24 cellular contexts compared by ENCODE assay signal in the genomic region with DNA sequence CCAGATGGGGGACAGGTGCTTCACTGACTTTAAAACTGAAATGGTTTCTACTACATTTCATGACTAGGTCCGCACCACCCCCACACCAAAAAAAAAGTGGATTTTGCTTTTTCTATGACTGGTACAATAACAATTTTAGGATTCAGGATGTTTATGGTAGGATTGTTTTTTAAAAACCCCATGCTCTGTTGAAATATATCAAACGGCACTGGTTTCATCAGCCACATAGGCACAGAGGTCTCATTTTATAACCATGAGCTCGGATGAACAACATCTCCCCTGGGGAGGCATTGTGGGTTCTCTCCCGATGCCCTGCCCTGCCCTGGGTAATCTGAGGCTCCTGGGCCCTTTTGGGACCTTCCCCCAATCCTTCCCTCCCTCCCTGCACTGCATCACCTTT.
DNase-seq lines count a peak whose midpoint lies in the region; TF ChIP-seq lines count a peak whose summit lies in the region.
"Had no signal": no experiment of that assay in that cellular context is flagged by ENCODE, and none has a peak within 500 bp of the region (broad histone marks: within the 10 kb centered on the region; RNA-seq: fewer than 3 reads in every experiment).

No MANE protein-coding gene starts in this region.

- H2AFZ ChIP-seq in fibroblast of lung (ENCODE audit: low read length): peak overlapping the region; percentile 21

- no peaks in the 10 kb centered on the region for H3K79me2 ChIP-seq in fibroblast of lung (ENCODE audit: control insufficient read depth, insufficient read depth, low read length)

- no peak overlapping the region for H3K27ac ChIP-seq in BLaER1
- peak overlapping the region; percentile 54 for H3K27ac ChIP-seq in fibroblast of lung (ENCODE audit: insufficient read depth, low read length)
- H3K27ac ChIP-seq: adrenal gland, tibial nerve had no signal

- peaks cover 9% of the 10 kb centered on the region; the same call in 1 of the 2 replicates for H3K9me3 ChIP-seq in BLaER1
- H3K9me3 ChIP-seq in fibroblast of lung (ENCODE audit: control insufficient read depth, insufficient read depth, low read depth, low read length): no peaks in the 10 kb centered on the region
- H3K9me3 ChIP-seq: adrenal gland had no signal

- H3K36me3 ChIP-seq in BLaER1 (no peaks in the 10 kb centered on the region), fibroblast of lung (ENCODE audit: control insufficient read depth, insufficient read depth, low read length) (no peaks in the 10 kb centered on the region)
- H3K36me3 ChIP-seq: adrenal gland, tibial nerve had no signal

- peaks cover 20% of the 10 kb centered on the region for H3K4me1 ChIP-seq in BLaER1
- H3K4me1 ChIP-seq in fibroblast of lung (ENCODE audit: control insufficient read depth, extremely low read depth, insufficient read depth, low read length): peaks cover 11% of the 10 kb centered on the region
- H3K4me1 ChIP-seq: adrenal gland had no signal

- no peaks in the 10 kb centered on the region for H4K20me1 ChIP-seq in BLaER1
- no peaks in the 10 kb centered on the region for H4K20me1 ChIP-seq in fibroblast of lung (ENCODE audit: control insufficient read depth, extremely low read depth, insufficient read depth, low read length)

- no peak for TF ChIP-seq CTCF in fibroblast of lung (conservative IDR thresholded peaks at IDR 0.05 in 1 of 2, IDR thresholded peaks at IDR 0.05 in 1 of 2; ENCODE audit: low read depth in 1 of 2, low read length in 2 of 2)

- H3K9ac ChIP-seq in BLaER1 (no peak overlapping the region), fibroblast of lung (ENCODE audit: insufficient read depth, low read length) (no peak overlapping the region)

- no peaks in the 10 kb centered on the region for H3K27me3 ChIP-seq in BLaER1
- H3K27me3 ChIP-seq in fibroblast of lung (ENCODE audit: control insufficient read depth, insufficient read depth, low read length): no peaks in the 10 kb centered on the region
- H3K27me3 ChIP-seq: adrenal gland, tibial nerve had no signal

- H3K4me3 ChIP-seq in BLaER1 (no peak overlapping the region), fibroblast of lung (replicated peaks in 1 of 4; ENCODE audit: control extremely low read depth in 1 of 4, insufficient read depth in 1 of 4, low read depth in 3 of 4, low read length in 4 of 4) (no peak overlapping the region), skeletal muscle cell (ENCODE audit: low read depth, low read length) (no peak overlapping the region)
- H3K4me3 ChIP-seq: adrenal gland, tibial nerve had no signal

- DNase-seq in LHCN-M2 (ENCODE audit: low read depth) (peak; percentile 19), fibroblast of lung (ENCODE audit: low read depth in 2 of 2) (peak; percentile 12 to 91), skeletal muscle cell (ENCODE audit: low read depth) (peak; percentile 78), T-helper 9 cell (no peak), NCI-H1105 (lab: John Stamatoyannopoulos, UW) (no peak)
- no peak for DNase-seq in activated CD4-positive, alpha-beta T cell treated with anti-CD3 and anti-CD28 coated beads for 1 hour
- no peak for DNase-seq in stimulated activated naive CD4-positive, alpha-beta T cell (lab: John Stamatoyannopoulos, UW)
- DNase-seq: activated CD4-positive, alpha-beta T cell treated with anti-CD3 and anti-CD28 coated beads, Interleukin-2, amount 10 ng/mL, durations not matched to agents 7 days and 5 days; activated CD8-positive, alpha-beta memory T cell treated with anti-CD3 and anti-CD28 coated beads, Interleukin-2, amount 50 U/mL, for 4 hours; activated gamma-delta T cell; adrenal gland; effector CD4-positive, alpha-beta T cell; immature natural killer cell; left ventricle myocardium superior; NCI-H1930; nephron progenitor cell; PC-3; SIG-M5; small intestine; stimulated activated CD4-positive, alpha-beta T cell treated with anti-CD3 and anti-CD28 coated beads, Interleukin-2, amount 100 ng/mL, for 48 hours; stimulated activated naive CD8-positive, alpha-beta T cell treated with anti-CD3 and anti-CD28 coated beads, Interleukin-15, Interleukin-2, amounts not matched to agents 100 U/mL and 50 U/mL, for 24 hours; T-helper 1 cell had no signal

- H3K4me2 ChIP-seq in BLaER1 (peak overlapping the region; percentile 14), fibroblast of lung (ENCODE audit: extremely low read depth, insufficient read depth, low read length) (peak overlapping the region; percentile 29)

Comparison
In these comparisons a context has a peak if more than half of its experiments do, and no peak if none do; other contexts are left out.
1. DNase-seq: peak in LHCN-M2 (single experiment), fibroblast of lung (2 of 2) and skeletal muscle cell (single experiment); none in T-helper 9 cell (single experiment), activated CD4-positive, alpha-beta T cell treated with anti-CD3 and anti-CD28 coated beads for 1 hour (single experiment), NCI-H1105 (single experiment) and stimulated activated naive CD4-positive, alpha-beta T cell (0 of 6).